ENCODE assay signal across 8 cellular contexts in the genomic region with DNA sequence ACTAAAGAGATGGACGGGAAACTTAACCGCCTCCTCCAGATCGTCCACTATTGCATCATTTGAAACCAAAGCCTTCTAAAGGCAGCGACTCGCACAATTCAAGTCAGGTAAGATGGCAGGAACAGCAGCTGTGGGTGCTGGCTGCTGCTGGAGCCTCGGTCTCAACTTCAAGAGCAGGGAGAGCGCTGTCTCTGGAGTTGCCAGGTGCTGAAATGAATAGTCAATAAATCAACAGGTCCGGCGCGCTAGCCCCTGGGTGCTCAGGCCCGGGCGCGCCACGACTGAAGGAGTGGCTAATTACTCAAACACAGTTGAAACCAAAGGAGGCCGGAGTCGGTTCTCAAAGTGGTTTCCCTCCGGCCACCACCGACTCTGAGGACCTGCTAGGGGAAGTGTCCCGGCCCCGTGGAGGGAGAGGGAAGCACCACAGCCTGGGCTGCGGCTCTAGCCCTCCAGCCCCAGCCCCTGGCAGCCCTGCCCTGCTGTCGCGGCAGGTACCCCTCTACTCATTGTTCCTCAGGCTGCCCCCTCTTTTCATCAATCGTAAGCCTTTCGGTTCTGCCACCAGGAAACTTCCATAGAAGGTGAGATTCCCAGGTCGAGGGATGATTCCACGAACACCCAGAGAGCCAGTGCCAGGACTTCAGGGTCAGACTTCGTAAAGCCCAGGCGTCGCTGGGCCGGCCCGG. TPM values are rescaled to one million over a fixed set of nuclear protein-coding genes. Genes with fewer than 3 reads are reported as not detected.
DNase-seq lines count a peak whose midpoint lies in the region; ATAC-seq, FAIRE-seq and TF ChIP-seq lines count a peak whose summit lies in the region.

No MANE protein-coding gene starts in this region.

- FAIRE-seq in A549 (lab: Jason Lieb, UNC), result no peak

- CTCF ChIA-PET in A549 (lab: Yijun Ruan, JAX), result interaction anchor here (0.9 kb wide), 1 partner anchor 110 kb away, joined by 3 read pairs; no protein-coding TSS in a partner anchor

- TF ChIP-seq CTCF in A549 (IDR thresholded peaks at IDR 0.05), result no peak

- H3K27me3 ChIP-seq in MG63 (no peaks in the 10 kb centered on the region), layer of hippocampus (ENCODE audit: control insufficient read depth, insufficient read depth, low read length) (no peaks in the 10 kb centered on the region)

- DNase-seq in A549 (ENCODE audit: low read depth in 1 of 2, low spot score in 1 of 2) (peak in 1 of 2 experiments; percentile 30), MG63 (peak; percentile 86), T-helper 2 cell (peak in 3 of 5 experiments; percentile 37 to 73 (median 40)), T1000 (lab: John Stamatoyannopoulos, UW) (no peak)
- peak; percentile 59 for DNase-seq in central memory CD4-positive, alpha-beta T cell
- peak; percentile 42 for DNase-seq in stimulated activated CD4-positive, alpha-beta T cell treated with anti-CD3 and anti-CD28 coated beads, Interleukin-4, amount 100 ng/mL, for 24 hours

- TF ChIP-seq RAD21 in A549 (conservative IDR thresholded peaks at IDR 0.05 in 1 of 2, IDR thresholded peaks at IDR 0.05 in 1 of 2), result no peak

- ATAC-seq in A549 (peak; percentile 58 to 60), GM18511 (IDR thresholded peaks at IDR 0.05; ENCODE audit: unreplicated experiment) (peak; percentile 29)

- no peaks in the 10 kb centered on the region for H3K9me3 ChIP-seq in A549
- H3K9me3 ChIP-seq in MG63, result no peaks in the 10 kb centered on the region

- peak overlapping the region; percentile 99 for H3K4me2 ChIP-seq in A549

- H3K27ac ChIP-seq in A549, result peak overlapping the region; percentile 74 to 84
- H3K27ac ChIP-seq in layer of hippocampus (ENCODE audit: low read depth, low read length), result peak overlapping the region; percentile 35

- WGBS in A549 (ENCODE audit: missing lambda C conversion rate), result 24% methylated on average over 25 of the region's 32 CpGs

- H3K4me3 ChIP-seq in A549 (peak overlapping the region; percentile 91), MG63 (peak overlapping the region; percentile 73)

- H3K4me1 ChIP-seq in A549, result peaks cover 14% of the 10 kb centered on the region

- no peak for TF ChIP-seq EP300 in A549 (IDR thresholded peaks at IDR 0.05)

- H3K36me3 ChIP-seq in MG63, result no peaks in the 10 kb centered on the region

- POLR2A ChIA-PET in A549 (lab: Yijun Ruan, JAX), result interaction anchor here (1.2 to 1.4 kb wide), 3 partner anchors 10 to 205 kb away, joined by 3 to 6 read pairs (median 5); a partner anchor contains a TSS

- no peak for TF ChIP-seq POLR2A in A549 (IDR thresholded peaks at IDR 0.05; ENCODE audit: low read length)

TF ChIP-seq in A549, 52 proteins besides CTCF, POLR2A, EP300 and RAD21:
- TF ChIP-seq NR3C1 (IDR thresholded peaks at IDR 0.05), result no peak
- no peak for TF ChIP-seq POLR2AphosphoS2 (conservative IDR thresholded peaks at IDR 0.05; ENCODE audit: low read length)
- 0 out of 4 replicates have a peak, but pooled peaks of 1 of the 2 experiments have one; percentile 21 for TF ChIP-seq CEBPB (IDR thresholded peaks at IDR 0.05)

RNA-seq across cellular contexts. Expression of a gene that starts 0.8 kb away (rescaled TPM):
- polyA plus RNA-seq in A549 (2011; rRNA removed), result 4.4 and 5.0 TPM in 2 replicates
- 0.22 and 0.36 TPM in 2 replicates for polyA plus RNA-seq in A549 (2012; cell fraction: cytosol; rRNA removed)
- polyA plus RNA-seq in A549 (2012; cell fraction: nucleus; rRNA removed), result 0.41 and 0.42 TPM in 2 replicates
- 0.52 to 0.94 TPM (median 0.59 TPM) in 3 replicates for polyA plus RNA-seq in A549 (2017; fragmentation: RNase III; extraction: RNeasy Plus Mini Kit Qiagen cat#74134 plus additional on column Dnase treatment)
- 5.3 and 6.2 TPM in 2 replicates for polyA minus RNA-seq in A549 (2011; rRNA and poly(A)+ RNA removed)
- 17.2 and 22.2 TPM in 2 replicates for total RNA-seq in MG63 (2014; rRNA removed; shearing (Covaris generic); ENCODE audit: low replicate concordance)
